In genomic region chr10:2898509-2898860, GRCh38 we compare ENCODE assay signal across 29 cellular contexts.
"Had no signal": no experiment of that assay in that cellular context is flagged by ENCODE, and none has a peak within 500 bp of the region (broad histone marks: within the 10 kb centered on the region; RNA-seq: fewer than 3 reads in every experiment).

No MANE protein-coding gene starts in this region.

- H3K9me3 ChIP-seq: ascending aorta, body of pancreas, Peyer's patch had no signal

- H3K4me1 Mint-ChIP-seq: WTC11 had no signal

- H3K27ac Mint-ChIP-seq: activated CD4-positive, alpha-beta memory T cell treated with anti-CD3 and anti-CD28 coated beads for 36 hours; activated CD4-positive, alpha-beta T cell treated with anti-CD3 and anti-CD28 coated beads, Interleukin-2, amount 10 ng/mL, durations not matched to agents 24 days and 14 days; activated naive CD8-positive, alpha-beta T cell treated with anti-CD3 and anti-CD28 coated beads, Interleukin-2, amount 50 U/mL, for 24 hours; T-helper 1 cell treated with Interleukin-12 subunit alpha and Interleukin-12 subunit beta and Interleukin-4 antibody, amounts not matched to agents 30 μg/mL and 1 μg/mL, for 36 hours; WTC11 had no signal

- H3K9me3 Mint-ChIP-seq: activated CD4-positive, alpha-beta memory T cell treated with anti-CD3 and anti-CD28 coated beads for 36 hours; activated CD4-positive, alpha-beta T cell treated with anti-CD3 and anti-CD28 coated beads, Interleukin-2, amount 10 ng/mL, durations not matched to agents 24 days and 14 days; activated naive CD4-positive, alpha-beta T cell treated with anti-CD3 and anti-CD28 coated beads, Interleukin-2, amount 50 U/mL, for 72 hours; activated naive CD8-positive, alpha-beta T cell treated with anti-CD3 and anti-CD28 coated beads, Interleukin-2, amount 50 U/mL, for 24 hours; activated T-cell treated with anti-CD3 and anti-CD28 coated beads, Interleukin-2, amount 50 U/mL, for 4 hours; T-helper 1 cell treated with Interleukin-12 subunit alpha and Interleukin-12 subunit beta and Interleukin-4 antibody, amounts not matched to agents 30 μg/mL and 1 μg/mL, for 36 hours; WTC11 had no signal

- H3K36me3 Mint-ChIP-seq: activated CD4-positive, alpha-beta memory T cell treated with anti-CD3 and anti-CD28 coated beads for 36 hours; activated naive CD4-positive, alpha-beta T cell treated with anti-CD3 and anti-CD28 coated beads, Interleukin-2, amount 50 U/mL, for 72 hours; WTC11 had no signal

- H3K27me3 ChIP-seq: ascending aorta, body of pancreas, Peyer's patch had no signal

- ATAC-seq: body of pancreas, WTC11 had no signal

- DNase-seq: activated CD4-positive, alpha-beta T cell treated with anti-CD3 and anti-CD28 coated beads, Interleukin-2, amount 10 ng/mL, durations not matched to agents 24 days and 14 days; activated CD4-positive, CD25-positive, alpha-beta regulatory T cell treated with anti-CD3 and anti-CD28 coated beads, Interleukin-2, amount 50 U/mL, for 72 hours; activated CD8-positive, alpha-beta memory T cell treated with anti-CD3 and anti-CD28 coated beads for 24 hours; activated effector memory CD4-positive, alpha-beta T cell treated with anti-CD3 and anti-CD28 coated beads, Interleukin-2, amount 50 U/mL, for 16 hours; activated naive CD4-positive, alpha-beta T cell treated with Interleukin-2 at 50 U/mL for 16 hours; activated naive CD8-positive, alpha-beta T cell treated with anti-CD3 and anti-CD28 coated beads, Interleukin-2, amount 50 U/mL, for 24 hours; activated T-cell treated with anti-CD3 and anti-CD28 coated beads, Interleukin-2, amount 50 U/mL, for 4 hours; amniotic stem cell; body of pancreas; central memory CD4-positive, alpha-beta T cell; Kasumi-1; NCI-H1092; NCI-H1417; NCI-H1930; NCI-H2107; NCI-H345; NCI-H510A; NCI-H526 treated with DMSO at 0.1 percent for 48 hours; NCI-H82; NK-92 treated with Interleukin-12 subunit alpha and Interleukin-12 subunit beta, amount 100 ng/mL, for 24 hours; OCI-M1; Peyer's patch; SHP77 had no signal

- H3K27ac ChIP-seq: ascending aorta, body of pancreas, Peyer's patch, RWPE1 had no signal

- H3K4me3 Mint-ChIP-seq: activated CD4-positive, alpha-beta memory T cell treated with anti-CD3 and anti-CD28 coated beads for 36 hours; activated CD4-positive, alpha-beta T cell treated with anti-CD3 and anti-CD28 coated beads, Interleukin-2, amount 10 ng/mL, durations not matched to agents 24 days and 14 days; activated naive CD8-positive, alpha-beta T cell treated with anti-CD3 and anti-CD28 coated beads, Interleukin-2, amount 50 U/mL, for 24 hours; activated T-cell treated with anti-CD3 and anti-CD28 coated beads, Interleukin-2, amount 50 U/mL, for 4 hours; T-helper 1 cell treated with Interleukin-12 subunit alpha and Interleukin-12 subunit beta and Interleukin-4 antibody, amounts not matched to agents 30 μg/mL and 1 μg/mL, for 36 hours; WTC11 had no signal

- H3K36me3 ChIP-seq: ascending aorta, Peyer's patch had no signal

- H3K4me1 ChIP-seq: ascending aorta, body of pancreas, Peyer's patch had no signal

- H3K4me3 ChIP-seq: ascending aorta, body of pancreas, Peyer's patch had no signal
